16 cellular contexts compared by ENCODE assay signal in the genomic region with DNA sequence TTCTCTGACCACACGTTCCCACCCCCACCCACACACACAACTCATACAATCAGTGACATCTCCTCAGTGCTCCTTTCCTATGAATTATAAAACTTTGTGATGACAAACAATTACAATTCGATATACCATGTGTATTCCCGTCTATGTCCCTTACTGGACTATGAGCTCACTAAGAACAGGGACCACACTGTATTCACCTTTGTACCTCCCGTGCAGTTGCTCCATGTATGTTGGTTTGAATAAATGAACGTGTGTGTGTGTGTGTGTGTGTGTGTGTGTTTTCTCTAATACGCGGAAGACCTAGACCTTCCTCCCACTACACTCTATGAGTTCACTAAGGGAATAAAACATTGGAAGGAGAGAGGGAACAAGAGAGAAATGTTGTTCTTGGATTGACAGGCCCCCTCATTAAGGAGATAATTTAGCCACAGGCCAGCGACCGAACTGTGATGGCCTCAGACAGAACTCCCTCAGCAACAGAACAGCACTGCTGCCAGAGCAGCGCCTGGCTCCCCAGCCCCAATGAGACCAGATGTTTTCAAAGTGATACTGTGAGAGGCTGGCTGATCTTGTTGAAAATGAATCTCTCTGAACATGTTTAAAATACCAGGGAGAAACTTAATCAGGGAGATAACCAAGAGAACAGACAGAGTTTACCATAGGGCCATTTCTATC. TPM values are rescaled to one million over a fixed set of nuclear protein-coding genes. Genes with fewer than 3 reads are reported as not detected.
A peak's percentile ranks its signal among the peaks of the same experiment; 100 is the strongest.
DNase-seq lines count a peak whose midpoint lies in the region; ATAC-seq and TF ChIP-seq lines count a peak whose summit lies in the region.
"Had no signal": no experiment of that assay in that cellular context is flagged by ENCODE, and none has a peak within 500 bp of the region (broad histone marks: within the 10 kb centered on the region; RNA-seq: fewer than 3 reads in every experiment).

No MANE protein-coding gene starts in this region.

- DNase-seq in OCI-M2 (lab: John Stamatoyannopoulos, UW; ENCODE audit: unreplicated experiment) (peak; percentile 29), caudate nucleus (lab: John Stamatoyannopoulos, UW) (no peak), testis (peak; percentile 70), G401 (ENCODE audit: low spot score) (no peak)
- DNase-seq in effector memory CD8-positive, alpha-beta T cell: no peak
- DNase-seq: activated T-cell treated with anti-CD3 and anti-CD28 coated beads, Interleukin-2, amount 50 U/mL, for 72 hours; amygdala; CD4-positive, alpha-beta memory T cell; effector CD4-positive, alpha-beta T cell; Kasumi-1; NCI-H524 treated with DMSO at 0.1 percent for 48 hours; SHP77 treated with DMSO at 0.1 percent for 48 hours; stimulated activated naive CD4-positive, alpha-beta T cell treated with Interleukin-2 at 50 U/mL for 16 hours; T1000 had no signal

- intact Hi-C loops in testis (cut with DNase I; ENCODE audit: low total_unique reads): no loop called here

- H3K27me3 Mint-ChIP-seq in effector memory CD8-positive, alpha-beta T cell: peaks cover 0 to under 1% of the 10 kb centered on the region in 2 donors
- H3K27me3 Mint-ChIP-seq: CD4-positive, alpha-beta memory T cell had no signal

- H3K9me3 ChIP-seq in liver (ENCODE audit: control insufficient read depth in 4 of 4, low read length in 3 of 4) (no peaks in the 10 kb centered on the region), testis (no peaks in the 10 kb centered on the region)

- H3K9me3 Mint-ChIP-seq in effector memory CD8-positive, alpha-beta T cell: no peaks in the 10 kb centered on the region
- H3K9me3 Mint-ChIP-seq: activated T-cell treated with anti-CD3 and anti-CD28 coated beads, Interleukin-2, amount 50 U/mL, for 72 hours; CD4-positive, alpha-beta memory T cell had no signal

- no peak overlapping the region for H3K9ac ChIP-seq in liver (ENCODE audit: low read depth in 1 of 2, low read length in 2 of 2)

- ATAC-seq in effector memory CD8-positive, alpha-beta T cell (replicated peaks): no peak
- no peak for ATAC-seq in HG03469 (IDR thresholded peaks at IDR 0.05; ENCODE audit: unreplicated experiment)
- ATAC-seq: activated T-cell treated with anti-CD3 and anti-CD28 coated beads, Interleukin-2, amount 50 U/mL, for 72 hours had no signal

- no peak for TF ChIP-seq POLR2A in testis (IDR thresholded peaks at IDR 0.05)

- H3K27ac Mint-ChIP-seq in effector memory CD8-positive, alpha-beta T cell: no peak overlapping the region
- H3K27ac Mint-ChIP-seq: activated T-cell treated with anti-CD3 and anti-CD28 coated beads, Interleukin-2, amount 50 U/mL, for 72 hours; CD4-positive, alpha-beta memory T cell had no signal

- H3K4me3 Mint-ChIP-seq in effector memory CD8-positive, alpha-beta T cell: no peak overlapping the region
- H3K4me3 Mint-ChIP-seq: activated T-cell treated with anti-CD3 and anti-CD28 coated beads, Interleukin-2, amount 50 U/mL, for 72 hours; CD4-positive, alpha-beta memory T cell had no signal

- TF ChIP-seq CTCF in liver (IDR thresholded peaks at IDR 0.05; ENCODE audit: low read depth, low read length, missing input control) (no peak), testis (IDR thresholded peaks at IDR 0.05) (no peak)

- H3K4me3 ChIP-seq in liver (ENCODE audit: low read depth in 1 of 3, low read length in 3 of 3) (no peak overlapping the region), testis (no peak overlapping the region)

- 72% methylated on average over 10 of the region's 10 CpGs for WGBS in liver
- 32 to 56% methylated on average over 10 of the region's 10 CpGs for WGBS in testis, 2 donors

- H3K4me1 ChIP-seq in liver (ENCODE audit: control insufficient read depth in 4 of 4, insufficient read depth in 4 of 4, low read length in 3 of 4) (peaks cover 0 to 6% (median 0%) of the 10 kb centered on the region in 4 donors), testis (peaks cover 49% of the 10 kb centered on the region)

- H3K27ac ChIP-seq in caudate nucleus (ENCODE audit: low read depth, low read length) (peak overlapping the region; percentile 30), liver (ENCODE audit: low read depth in 1 of 2, low read length in 2 of 2) (no peak overlapping the region), testis (peak overlapping the region; percentile 21 to 45)

- H3K27me3 ChIP-seq in liver (ENCODE audit: control insufficient read depth in 4 of 4, insufficient read depth in 4 of 4, low read length in 3 of 4): no peaks in the 10 kb centered on the region
- H3K27me3 ChIP-seq in testis: no peaks in the 10 kb centered on the region

- in situ Hi-C loops in G401 (cut with HindIII; ENCODE audit: low sequenced_read_pairs): no loop called here

- no peaks in the 10 kb centered on the region for H3K36me3 Mint-ChIP-seq in effector memory CD8-positive, alpha-beta T cell (ENCODE audit: insufficient read depth)
- H3K36me3 Mint-ChIP-seq: CD4-positive, alpha-beta memory T cell had no signal

- H3K36me3 ChIP-seq in liver (ENCODE audit: control insufficient read depth in 4 of 4, insufficient read depth in 3 of 4, low read depth in 1 of 4, low read length in 3 of 4): no peaks in the 10 kb centered on the region
- no peaks in the 10 kb centered on the region for H3K36me3 ChIP-seq in testis (ENCODE audit: low read depth, missing control alignments)

- no peak for TF ChIP-seq RAD21 in liver (IDR thresholded peaks at IDR 0.05)

- H3K4me1 Mint-ChIP-seq in effector memory CD8-positive, alpha-beta T cell (ENCODE audit: low read depth in 2 of 2): peaks cover 0 to 2% of the 10 kb centered on the region in 2 donors
- H3K4me1 Mint-ChIP-seq: CD4-positive, alpha-beta memory T cell had no signal

TF ChIP-seq in liver, 16 proteins besides CTCF, POLR2A, EP300 and RAD21:
- TF ChIP-seq NR2F2 (IDR thresholded peaks at IDR 0.05) (peak; percentile 55), RXRA (IDR thresholded peaks at IDR 0.05) (peak in 1 of 2 donors; percentile 24), JUND (IDR thresholded peaks at IDR 0.05) (no peak), HNF4A (conservative IDR thresholded peaks at IDR 0.05) (peak in 1 of 2 donors; percentile 62)
- TF ChIP-seq, protein P1, sequence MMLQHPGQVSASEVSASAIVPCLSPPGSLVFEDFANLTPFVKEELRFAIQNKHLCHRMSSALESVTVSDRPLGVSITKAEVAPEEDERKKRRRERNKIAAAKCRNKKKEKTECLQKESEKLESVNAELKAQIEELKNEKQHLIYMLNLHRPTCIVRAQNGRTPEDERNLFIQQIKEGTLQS (IDR thresholded peaks at IDR 0.05): no peak

RNA-seq across cellular contexts. Expression of a gene that starts 21.7 kb away (rescaled TPM):
- 1 to 10 TPM; 2.8 to 8.0 TPM for total RNA-seq in liver
- polyA plus RNA-seq in liver: 10 to 100 TPM in 1 of 2 donors, 1 to 10 TPM in 1; 7.4 to 10.3 TPM
- total RNA-seq in testis: 10 to 100 TPM; 42.9 to 55.9 TPM
- 23.2 TPM for polyA plus RNA-seq in testis (ENCODE audit: insufficient read depth, low read depth, low replicate concordance)
- 2.3 and 3.3 TPM in 2 replicates for total RNA-seq in G401 (2014; rRNA removed; shearing (Covaris generic))

Comparison
In these comparisons a context has a peak if more than half of its experiments do, and no peak if none do; other contexts are left out.
1. DNase-seq: peak in OCI-M2 (single experiment) and testis (single experiment); none in caudate nucleus (0 of 61), effector memory CD8-positive, alpha-beta T cell (0 of 3) and G401 (single experiment).
2. H3K27ac ChIP-seq: peak in caudate nucleus (single experiment) and testis (2 of 2); none in liver (0 of 2).
3. RNA of a gene that starts 21.7 kb away (total RNA-seq): 42.9 to 55.9 TPM in testis; 2.8 to 8.0 TPM in liver and 2.3 to 3.3 TPM in G401; every median in the first group is over 4 times any median in the second.